ENCODE assay signal across 22 cellular contexts in the genomic region with DNA sequence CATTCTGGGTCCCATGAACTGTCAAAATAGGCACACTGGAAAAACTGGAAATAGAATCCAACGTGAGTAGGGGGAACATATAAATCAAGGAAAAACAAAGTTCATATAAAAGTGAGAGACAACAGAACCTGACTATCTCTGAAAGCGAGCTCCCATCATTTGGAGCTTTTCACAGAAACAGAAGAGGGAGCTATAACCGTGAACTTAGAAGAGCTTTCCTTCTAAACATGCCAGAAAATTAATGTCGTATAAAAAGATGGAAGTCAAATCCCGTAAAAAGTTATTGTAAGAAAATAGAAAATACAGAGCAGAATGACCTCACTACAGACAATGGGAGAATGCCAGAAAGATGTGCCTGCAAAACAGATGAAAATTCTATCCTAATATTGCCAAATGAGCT. TPM values are rescaled to one million over a fixed set of nuclear protein-coding genes. Genes with fewer than 3 reads are reported as not detected.
A peak's percentile ranks its signal among the peaks of the same experiment; 100 is the strongest.
DNase-seq lines count a peak whose midpoint lies in the region; ATAC-seq, FAIRE-seq and TF ChIP-seq lines count a peak whose summit lies in the region.
"Had no signal": no experiment of that assay in that cellular context is flagged by ENCODE, and none has a peak within 500 bp of the region (broad histone marks: within the 10 kb centered on the region; RNA-seq: fewer than 3 reads in every experiment).

No MANE protein-coding gene starts in this region.

- POLR2A ChIA-PET in GM10248 (lab: Yijun Ruan, JAX), result no interaction called here
- POLR2A ChIA-PET in activated CD8-positive, alpha-beta T cell treated with anti-CD3 and anti-CD28 coated beads for 36 hours (lab: Charles Lee), result interaction anchor here (0.6 kb wide), 1 partner anchor 754 kb away, joined by 4 read pairs; no protein-coding TSS in a partner anchor

- no peaks in the 10 kb centered on the region for H3K36me3 Mint-ChIP-seq in immature natural killer cell
- no peaks in the 10 kb centered on the region for H3K36me3 Mint-ChIP-seq in activated CD8-positive, alpha-beta T cell treated with anti-CD3 and anti-CD28 coated beads for 36 hours (ENCODE audit: low read depth)
- H3K36me3 Mint-ChIP-seq: stimulated activated effector memory CD8-positive, alpha-beta T cell treated with anti-CD3 and anti-CD28 coated beads, Interleukin-12 subunit alpha, Interleukin-12 subunit beta, amount 100 ng/mL, for 72 hours had no signal

- no peak for ATAC-seq in activated CD8-positive, alpha-beta T cell treated with anti-CD3 and anti-CD28 coated beads for 36 hours
- ATAC-seq: esophagus mucosa; K562; left lung; stimulated activated effector memory CD8-positive, alpha-beta T cell treated with anti-CD3 and anti-CD28 coated beads, Interleukin-12 subunit alpha, Interleukin-12 subunit beta, amount 100 ng/mL, for 72 hours had no signal

- TF ChIP-seq CTCF in LNCaP clone FGC (IDR thresholded peaks at IDR 0.05; ENCODE audit: control insufficient read depth, extremely low read depth, insufficient read depth) (peak; percentile 26; the same call in 1 of the 2 replicates), cardiac fibroblast (IDR thresholded peaks at IDR 0.05; ENCODE audit: low read depth, low read length) (peak; percentile 19), GM10248 (IDR thresholded peaks at IDR 0.05; ENCODE audit: control extremely low read depth, extremely low read depth, low read depth, missing control alignments) (no peak)
- no peak for TF ChIP-seq CTCF in activated CD8-positive, alpha-beta T cell treated with anti-CD3 and anti-CD28 coated beads for 36 hours (IDR thresholded peaks at IDR 0.05)

- intact Hi-C loops in activated CD8-positive, alpha-beta T cell treated with anti-CD3 and anti-CD28 coated beads for 36 hours (cut with micrococcal nuclease), result no loop called here

- H3K27ac Mint-ChIP-seq in immature natural killer cell, result no peak overlapping the region
- H3K27ac Mint-ChIP-seq in activated CD8-positive, alpha-beta T cell treated with anti-CD3 and anti-CD28 coated beads for 36 hours, result no peak overlapping the region
- H3K27ac Mint-ChIP-seq: activated T-helper 2 cell treated with anti-CD3 and anti-CD28 coated beads, Interferon-gamma antibody, Interleukin-2, Interleukin-4, amounts not matched to agents 10 μg/mL and 5 μg/mL and 100 μg/mL, durations not matched to agents 14 hours and 24 hours and 36 hours; stimulated activated effector memory CD8-positive, alpha-beta T cell treated with anti-CD3 and anti-CD28 coated beads, Interleukin-12 subunit alpha, Interleukin-12 subunit beta, amount 100 ng/mL, for 72 hours had no signal

- H3K4me3 ChIP-seq in LNCaP clone FGC (ENCODE audit: low read depth, low read length) (no peak overlapping the region), cardiac fibroblast (replicated peaks in 1 of 2; ENCODE audit: low read depth in 2 of 2, low read length in 2 of 2) (no peak overlapping the region)
- H3K4me3 ChIP-seq: K562, left lung, SK-N-MC, tibial nerve had no signal

- FAIRE-seq in G401.6 (lab: Jason Lieb, UNC), result peak; percentile 81
- FAIRE-seq: GM12892, H54, K562, TTC549 had no signal

- DNase-seq in LNCaP clone FGC (ENCODE audit: low read depth) (no peak), cardiac fibroblast (ENCODE audit: low read depth in 2 of 2) (peak in 1 of 2 donors; percentile 48), myocyte (ENCODE audit: low read depth) (peak; percentile 27), immature natural killer cell (no peak), GM10248 (ENCODE audit: extremely low spot score) (no peak)
- DNase-seq in activated CD8-positive, alpha-beta T cell treated with anti-CD3 and anti-CD28 coated beads for 36 hours, result no peak
- DNase-seq in activated CD4-positive, CD25-positive, alpha-beta regulatory T cell (lab: John Stamatoyannopoulos, UW), result no peak
- DNase-seq: anterior cingulate cortex, left lung, NCI-H1417 treated with DMSO at 0.1 percent for 48 hours, NCI-H2227 treated with DMSO at 0.1 percent for 48 hours, posterior cingulate gyrus had no signal

- CTCF ChIA-PET in GM10248 (lab: Yijun Ruan, JAX), result interaction anchor here (1.9 kb wide), 1 partner anchor 24 kb away, joined by 5 read pairs; no protein-coding TSS in a partner anchor
- CTCF ChIA-PET in activated CD8-positive, alpha-beta T cell treated with anti-CD3 and anti-CD28 coated beads for 36 hours (lab: Charles Lee), result interaction anchor here (0.6 to 2.2 kb wide), 3 partner anchors 11 to 141 kb away, joined by 3 to 8 read pairs (median 7); no protein-coding TSS in a partner anchor

- H3K4me3 Mint-ChIP-seq in immature natural killer cell, result no peak overlapping the region
- no peak overlapping the region for H3K4me3 Mint-ChIP-seq in activated CD8-positive, alpha-beta T cell treated with anti-CD3 and anti-CD28 coated beads for 36 hours
- H3K4me3 Mint-ChIP-seq: stimulated activated effector memory CD8-positive, alpha-beta T cell treated with anti-CD3 and anti-CD28 coated beads, Interleukin-12 subunit alpha, Interleukin-12 subunit beta, amount 100 ng/mL, for 72 hours had no signal

- H3K4me1 Mint-ChIP-seq in immature natural killer cell, result no peaks in the 10 kb centered on the region
- no peaks in the 10 kb centered on the region for H3K4me1 Mint-ChIP-seq in activated CD8-positive, alpha-beta T cell treated with anti-CD3 and anti-CD28 coated beads for 36 hours (ENCODE audit: low read depth)

- H3K27me3 Mint-ChIP-seq in immature natural killer cell (ENCODE audit: low read depth in 3 of 3), result peaks cover 0 to 14% (median 5%) of the 10 kb centered on the region in 3 donors
- H3K27me3 Mint-ChIP-seq in activated CD8-positive, alpha-beta T cell treated with anti-CD3 and anti-CD28 coated beads for 36 hours, result peaks cover 3% of the 10 kb centered on the region

- H3K9me3 Mint-ChIP-seq in immature natural killer cell, result peaks cover 0 to 2% (median 0%) of the 10 kb centered on the region in 6 donors
- H3K9me3 Mint-ChIP-seq in activated CD8-positive, alpha-beta T cell treated with anti-CD3 and anti-CD28 coated beads for 36 hours, result no peaks in the 10 kb centered on the region
- H3K9me3 Mint-ChIP-seq: activated T-helper 2 cell treated with anti-CD3 and anti-CD28 coated beads, Interferon-gamma antibody, Interleukin-2, Interleukin-4, amounts not matched to agents 10 μg/mL and 5 μg/mL and 100 μg/mL, durations not matched to agents 14 hours and 24 hours and 36 hours; stimulated activated effector memory CD8-positive, alpha-beta T cell treated with anti-CD3 and anti-CD28 coated beads, Interleukin-12 subunit alpha, Interleukin-12 subunit beta, amount 100 ng/mL, for 72 hours had no signal

RNA-seq across cellular contexts. Expression of gene HSD17B10, which starts 23.9 kb away (rescaled TPM):
- total RNA-seq in myocyte, result 80.2 and 95.6 TPM in 2 replicates
- polyA plus RNA-seq in myocyte (2012), result 112 TPM
- polyA plus RNA-seq in immature natural killer cell, result 100 to 1,000 TPM; 170 to 194 (median 188) TPM
- 10 to 100 TPM; 94.3 to 97.6 TPM for total RNA-seq in activated CD8-positive, alpha-beta T cell treated with anti-CD3 and anti-CD28 coated beads for 36 hours

RNA-seq across cellular contexts. Expression of gene RIBC1, which starts 35.4 kb away (rescaled TPM):
- 0.16 and 1.1 TPM in 2 replicates for total RNA-seq in myocyte
- polyA plus RNA-seq in myocyte (2012), result 0.98 TPM
- polyA plus RNA-seq in immature natural killer cell, result under 1 TPM in 1 of 3 donors, not detected in 2; 0.71 TPM
- total RNA-seq in activated CD8-positive, alpha-beta T cell treated with anti-CD3 and anti-CD28 coated beads for 36 hours, result under 1 TPM; 0.63 to 0.72 TPM

RNA-seq across cellular contexts. Expression of gene SMC1A, which starts 35.6 kb away (rescaled TPM):
- 14.9 and 22.1 TPM in 2 replicates for total RNA-seq in myocyte
- polyA plus RNA-seq in myocyte (2012), result 18.5 TPM
- 100 to 1,000 TPM in 1 of 3 donors, 10 to 100 TPM in 2; 43.1 to 105 (median 47.5) TPM for polyA plus RNA-seq in immature natural killer cell
- total RNA-seq in activated CD8-positive, alpha-beta T cell treated with anti-CD3 and anti-CD28 coated beads for 36 hours, result 100 to 1,000 TPM; 151 to 154 TPM

Comparison
In these comparisons a context has a peak if more than half of its experiments do, and no peak if none do; other contexts are left out.
1. CTCF ChIP-seq: peak in LNCaP clone FGC (single experiment) and cardiac fibroblast (single experiment); none in GM10248 (single experiment) and activated CD8-positive, alpha-beta T cell treated with anti-CD3 and anti-CD28 coated beads for 36 hours (single experiment).